26 cellular contexts compared by ENCODE assay signal in the genomic region with DNA sequence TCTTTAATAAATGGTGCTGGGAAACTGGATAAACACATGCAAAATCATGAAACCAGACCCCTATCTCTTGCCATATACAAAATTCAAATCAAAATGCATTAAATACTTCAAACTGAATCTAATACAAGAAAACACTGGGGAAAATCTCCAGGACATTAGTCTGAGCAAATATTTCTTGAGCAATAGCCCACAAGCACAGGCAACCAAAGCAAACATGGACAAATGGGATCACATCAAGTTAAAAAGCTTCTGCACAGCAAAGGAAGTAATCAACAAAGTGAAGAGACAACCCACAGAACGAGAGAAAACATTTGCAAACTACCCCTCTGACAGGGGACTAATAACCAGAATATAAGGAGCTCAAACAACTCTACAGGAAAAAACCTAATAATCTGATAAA. TPM values are rescaled to one million over a fixed set of nuclear protein-coding genes. Genes with fewer than 3 reads are reported as not detected.
DNase-seq lines count a peak whose midpoint lies in the region; ATAC-seq and TF ChIP-seq lines count a peak whose summit lies in the region.
"Had no signal": no experiment of that assay in that cellular context is flagged by ENCODE, and none has a peak within 500 bp of the region (broad histone marks: within the 10 kb centered on the region; RNA-seq: fewer than 3 reads in every experiment).

No MANE protein-coding gene starts in this region.

- peaks cover 63% of the 10 kb centered on the region for H3K36me3 Mint-ChIP-seq in T-helper 2 cell treated with Interferon-gamma antibody and Interleukin-4, amounts not matched to agents 5 μg/mL and 100 μg/mL, for 36 hours (ENCODE audit: low read depth)
- H3K36me3 Mint-ChIP-seq in HFFc6 (ENCODE audit: low read depth), result peaks cover 88% of the 10 kb centered on the region
- H3K36me3 Mint-ChIP-seq in osteocyte (ENCODE audit: unreplicated experiment), result peaks cover 56% of the 10 kb centered on the region
- peaks cover 0 to 20% of the 10 kb centered on the region in 2 donors for H3K36me3 Mint-ChIP-seq in CD14-positive monocyte

- TF ChIP-seq CTCF in HFFc6 (IDR thresholded peaks at IDR 0.05), result no peak
- no peak for TF ChIP-seq CTCF in osteocyte (IDR thresholded peaks at IDR 0.05)
- TF ChIP-seq CTCF in CD14-positive monocyte (IDR thresholded peaks at IDR 0.05), result no peak

- DNase-seq in T-helper 2 cell treated with Interferon-gamma antibody and Interleukin-4, amounts not matched to agents 5 μg/mL and 100 μg/mL, for 36 hours (ENCODE audit: low spot score), result no peak
- no peak for DNase-seq in T-helper 2 cell
- DNase-seq in HFFc6, result no peak
- no peak for DNase-seq in effector memory CD4-positive, alpha-beta T cell
- no peak for DNase-seq in osteocyte (ENCODE audit: extremely low spot score, unreplicated experiment)
- no peak for DNase-seq in CD14-positive monocyte (ENCODE audit: low spot score)
- no peak for DNase-seq in SJCRH30
- DNase-seq: activated B cell treated with CpG ODN at 0.5 μM for 24 hours; Calu3; foreskin fibroblast; left ventricle myocardium inferior; MV-4-11; NCI-H2171; NCI-H524; psoas muscle; SK-N-SH; stimulated activated naive CD4-positive, alpha-beta T cell; T1000; tibial artery had no signal

- peak overlapping the region; percentile 58 for H3K4me3 Mint-ChIP-seq in T-helper 2 cell treated with Interferon-gamma antibody and Interleukin-4, amounts not matched to agents 5 μg/mL and 100 μg/mL, for 36 hours
- H3K4me3 Mint-ChIP-seq in HFFc6 (peak overlapping the region; percentile 64), osteocyte (ENCODE audit: unreplicated experiment) (peak overlapping the region; percentile 62), CD14-positive monocyte (no peak overlapping the region)
- H3K4me3 Mint-ChIP-seq: activated B cell treated with CpG ODN at 0.5 μM for 24 hours; activated naive CD4-positive, alpha-beta T cell treated with anti-CD3 and anti-CD28 coated beads, Interleukin-2, amount 50 U/mL, for 24 hours; B cell; neural progenitor cell had no signal

- peaks cover 9% of the 10 kb centered on the region for H3K4me1 ChIP-seq in effector memory CD4-positive, alpha-beta T cell (ENCODE audit: control insufficient read depth, insufficient read depth, low read length, poor library complexity, severe bottlenecking)
- peaks cover 4% of the 10 kb centered on the region; the same call in 1 of the 2 replicates for H3K4me1 ChIP-seq in SJCRH30

- H3K27me3 ChIP-seq in effector memory CD4-positive, alpha-beta T cell (replicated peaks; ENCODE audit: control insufficient read depth, insufficient read depth, low read length, poor library complexity, severe bottlenecking), result no peaks in the 10 kb centered on the region
- H3K27me3 ChIP-seq in SJCRH30, result no peaks in the 10 kb centered on the region
- H3K27me3 ChIP-seq: neural progenitor cell, tibial artery had no signal

- no peaks in the 10 kb centered on the region for H3K9me3 ChIP-seq in effector memory CD4-positive, alpha-beta T cell (ENCODE audit: control insufficient read depth, low read length)
- no peaks in the 10 kb centered on the region; the same call in 1 of the 2 replicates for H3K9me3 ChIP-seq in SJCRH30 (replicated peaks)
- H3K9me3 ChIP-seq: tibial artery had no signal

- H3K9me3 Mint-ChIP-seq in T-helper 2 cell treated with Interferon-gamma antibody and Interleukin-4, amounts not matched to agents 5 μg/mL and 100 μg/mL, for 36 hours, result peaks cover 19% of the 10 kb centered on the region
- peaks cover 26% of the 10 kb centered on the region for H3K9me3 Mint-ChIP-seq in HFFc6
- peaks cover 20% of the 10 kb centered on the region for H3K9me3 Mint-ChIP-seq in osteocyte (ENCODE audit: unreplicated experiment)
- peaks cover 0 to 1% (median 0%) of the 10 kb centered on the region in 7 donors for H3K9me3 Mint-ChIP-seq in CD14-positive monocyte
- H3K9me3 Mint-ChIP-seq: activated B cell treated with CpG ODN at 0.5 μM for 24 hours had no signal

- no peak for ATAC-seq in GM21526 (IDR thresholded peaks at IDR 0.05; ENCODE audit: low FRiP score, unreplicated experiment)
- ATAC-seq: psoas muscle had no signal

- no peak overlapping the region for H3K27ac Mint-ChIP-seq in T-helper 2 cell treated with Interferon-gamma antibody and Interleukin-4, amounts not matched to agents 5 μg/mL and 100 μg/mL, for 36 hours
- H3K27ac Mint-ChIP-seq in HFFc6, result peak overlapping the region; percentile 42; the same call in 1 of the 2 replicates
- peak overlapping the region; percentile 79 for H3K27ac Mint-ChIP-seq in osteocyte (ENCODE audit: unreplicated experiment)
- peak overlapping the region in 2 of 7 donors; percentile 31 to 64 for H3K27ac Mint-ChIP-seq in CD14-positive monocyte
- H3K27ac Mint-ChIP-seq: activated B cell treated with CpG ODN at 0.5 μM for 24 hours; activated naive CD4-positive, alpha-beta T cell treated with anti-CD3 and anti-CD28 coated beads, Interleukin-2, amount 50 U/mL, for 24 hours; B cell; neural progenitor cell had no signal

- H3K36me3 ChIP-seq in effector memory CD4-positive, alpha-beta T cell (ENCODE audit: control insufficient read depth, insufficient read depth, low read length), result no peaks in the 10 kb centered on the region
- H3K36me3 ChIP-seq in SJCRH30, result peaks cover 15% of the 10 kb centered on the region
- H3K36me3 ChIP-seq: left ventricle myocardium inferior, neural progenitor cell, tibial artery had no signal

- peak overlapping the region; percentile 4 for H3K4me3 ChIP-seq in effector memory CD4-positive, alpha-beta T cell (ENCODE audit: insufficient read depth, low read depth, low read length, poor library complexity, severe bottlenecking)
- H3K4me3 ChIP-seq in SJCRH30, result no peak overlapping the region
- H3K4me3 ChIP-seq: left ventricle myocardium inferior, neural progenitor cell, psoas muscle, smooth muscle cell, tibial artery had no signal

- intact Hi-C loops in CD14-positive monocyte (cut with micrococcal nuclease), result no loop called here

- no peaks in the 10 kb centered on the region for H3K27me3 Mint-ChIP-seq in T-helper 2 cell treated with Interferon-gamma antibody and Interleukin-4, amounts not matched to agents 5 μg/mL and 100 μg/mL, for 36 hours (ENCODE audit: low read depth)
- peaks cover 6% of the 10 kb centered on the region for H3K27me3 Mint-ChIP-seq in HFFc6 (ENCODE audit: insufficient read depth)
- H3K27me3 Mint-ChIP-seq in osteocyte (ENCODE audit: unreplicated experiment), result no peaks in the 10 kb centered on the region
- H3K27me3 Mint-ChIP-seq in CD14-positive monocyte (ENCODE audit: low read depth in 3 of 3), result no peaks in the 10 kb centered on the region
- H3K27me3 Mint-ChIP-seq: activated B cell treated with CpG ODN at 0.5 μM for 24 hours; activated naive CD4-positive, alpha-beta T cell treated with anti-CD3 and anti-CD28 coated beads, Interleukin-2, amount 50 U/mL, for 24 hours; B cell had no signal

- H3K4me1 Mint-ChIP-seq in T-helper 2 cell treated with Interferon-gamma antibody and Interleukin-4, amounts not matched to agents 5 μg/mL and 100 μg/mL, for 36 hours (ENCODE audit: low read depth), result peaks cover 54% of the 10 kb centered on the region
- H3K4me1 Mint-ChIP-seq in HFFc6 (ENCODE audit: low read depth) (peaks cover 62% of the 10 kb centered on the region), osteocyte (ENCODE audit: unreplicated experiment) (peaks cover 51% of the 10 kb centered on the region), CD14-positive monocyte (peaks cover 33% of the 10 kb centered on the region)

- H3K27ac ChIP-seq in effector memory CD4-positive, alpha-beta T cell (ENCODE audit: insufficient read depth, low read length, poor library complexity, severe bottlenecking), result no peak overlapping the region
- no peak overlapping the region for H3K27ac ChIP-seq in SJCRH30
- H3K27ac ChIP-seq: 22Rv1, epithelial cell of prostate, left ventricle myocardium inferior, neural progenitor cell, psoas muscle had no signal

RNA-seq across cellular contexts. Expression of a gene that starts 6.3 kb away (rescaled TPM):
- 10 to 100 TPM; 80.4 to 96.3 (median 90.4) TPM for total RNA-seq in HFFc6 (2021; fragmentation: NEBNext Ultra II Directional; extraction: Animal tissue kit (Norgen Biotek cat#: 25700))
- 151 and 160 TPM in 2 replicates for total RNA-seq in osteocyte
- 10 to 100 TPM in 1 of 2 donors, 1 to 10 TPM in 1; 5.9 to 11.5 TPM for polyA plus RNA-seq in CD14-positive monocyte
- 26.4 and 28.8 TPM in 2 replicates for total RNA-seq in SJCRH30 (2014; rRNA removed; shearing (Covaris generic))

Comparison
In these comparisons a context has a peak if more than half of its experiments do, and no peak if none do; other contexts are left out.
1. H3K4me3 Mint-ChIP-seq: peak in T-helper 2 cell treated with Interferon-gamma antibody and Interleukin-4, amounts not matched to agents 5 μg/mL and 100 μg/mL, for 36 hours (single experiment), HFFc6 (single experiment) and osteocyte (single experiment); none in CD14-positive monocyte (0 of 2).